14 cellular contexts compared by ENCODE assay signal in genomic region chr6:37047933-37048850, GRCh38. TPM values are rescaled to one million over a fixed set of nuclear protein-coding genes. Genes with fewer than 3 reads are reported as not detected.
A peak's percentile ranks its signal among the peaks of the same experiment; 100 is the strongest.
DNase-seq lines count a peak whose midpoint lies in the region; ATAC-seq lines count a peak whose summit lies in the region.
"Had no signal": no experiment of that assay in that cellular context is flagged by ENCODE, and none has a peak within 500 bp of the region (broad histone marks: within the 10 kb centered on the region; RNA-seq: fewer than 3 reads in every experiment).

No MANE protein-coding gene starts in this region.

- no peak overlapping the region for H3K4me3 ChIP-seq in right cardiac atrium (ENCODE audit: low read length)
- H3K4me3 ChIP-seq: lower lobe of right lung, ovary had no signal

- peaks cover 68 to 71% (median 68%) of the 10 kb centered on the region in 3 donors for H3K4me1 Mint-ChIP-seq in T-cell
- peaks cover 56 to 63% of the 10 kb centered on the region in 2 donors for H3K4me1 Mint-ChIP-seq in effector memory CD8-positive, alpha-beta T cell (ENCODE audit: low read depth in 2 of 2)
- H3K4me1 Mint-ChIP-seq in stimulated activated memory B cell treated with anti-CD40 and anti-IgM and Interleukin-4, amounts not matched to agents 10 μg/mL and 1 μg/mL and 100 μg/mL, for 72 hours, result peaks cover 48% of the 10 kb centered on the region

- ATAC-seq in right cardiac atrium, result no peak
- no peak for ATAC-seq in Right ventricle myocardium superior (ENCODE audit: poor library complexity)
- no peak for ATAC-seq in T-cell (replicated peaks in 1 of 4)
- no peak for ATAC-seq in effector memory CD8-positive, alpha-beta T cell (replicated peaks)
- ATAC-seq in stimulated activated memory B cell treated with anti-CD40 and anti-IgM and Interleukin-4, amounts not matched to agents 10 μg/mL and 1 μg/mL and 100 μg/mL, for 72 hours, result no peak
- no peak for ATAC-seq in HG02981 (IDR thresholded peaks at IDR 0.05; ENCODE audit: unreplicated experiment)
- ATAC-seq in HG02885 (IDR thresholded peaks at IDR 0.05; ENCODE audit: poor library complexity, unreplicated experiment), result no peak

- peaks cover 2% of the 10 kb centered on the region for H3K4me1 ChIP-seq in right cardiac atrium (ENCODE audit: control insufficient read depth, insufficient read depth, low read length)

- intact Hi-C loops in right cardiac atrium (cut with DNase I), result no loop called here
- intact Hi-C loops in Right ventricle myocardium superior (cut with DNase I), result no loop called here

- peak overlapping the region; percentile 57 to 72 (median 67) for H3K4me3 Mint-ChIP-seq in T-cell
- peak overlapping the region; percentile 68 to 84 for H3K4me3 Mint-ChIP-seq in effector memory CD8-positive, alpha-beta T cell
- H3K4me3 Mint-ChIP-seq in stimulated activated memory B cell treated with anti-CD40 and anti-IgM and Interleukin-4, amounts not matched to agents 10 μg/mL and 1 μg/mL and 100 μg/mL, for 72 hours, result no peak overlapping the region

- no peaks in the 10 kb centered on the region for H3K36me3 Mint-ChIP-seq in T-cell
- peaks cover 32% of the 10 kb centered on the region for H3K36me3 Mint-ChIP-seq in effector memory CD8-positive, alpha-beta T cell (ENCODE audit: insufficient read depth)
- no peaks in the 10 kb centered on the region for H3K36me3 Mint-ChIP-seq in stimulated activated memory B cell treated with anti-CD40 and anti-IgM and Interleukin-4, amounts not matched to agents 10 μg/mL and 1 μg/mL and 100 μg/mL, for 72 hours

- CTCF ChIA-PET in T-cell (lab: Charles Lee), result interaction anchor here (0.7 to 8.9 kb wide), 8 partner anchors 23 to 163 kb away, joined by 3 to 74 read pairs (median 4); partner anchors contain the start of gene PIM1 (in 1 of the 2)

- H3K9me3 ChIP-seq in right cardiac atrium (ENCODE audit: control insufficient read depth, low read length), result no peaks in the 10 kb centered on the region
- H3K9me3 ChIP-seq: lower lobe of right lung, ovary had no signal

- peak in 2 of 3 donors; percentile 1 to 28 for DNase-seq in right cardiac atrium
- DNase-seq in Right ventricle myocardium superior, result no peak
- no peak for DNase-seq in T-cell
- no peak for DNase-seq in effector memory CD8-positive, alpha-beta T cell
- no peak for DNase-seq in activated gamma-delta T cell (lab: John Stamatoyannopoulos, UW)
- DNase-seq: hippocampal formation, KG1, lower lobe of right lung, NCI-H2029 treated with DMSO at 0.1 percent for 48 hours had no signal

- H3K27ac Mint-ChIP-seq in T-cell, result peak overlapping the region; percentile 94 to 95
- H3K27ac Mint-ChIP-seq in effector memory CD8-positive, alpha-beta T cell, result peak overlapping the region; percentile 96 to 99
- H3K27ac Mint-ChIP-seq in stimulated activated memory B cell treated with anti-CD40 and anti-IgM and Interleukin-4, amounts not matched to agents 10 μg/mL and 1 μg/mL and 100 μg/mL, for 72 hours, result peak overlapping the region; percentile 85

- H3K27ac ChIP-seq in right cardiac atrium (ENCODE audit: low read length), result no peak overlapping the region
- H3K27ac ChIP-seq: ovary had no signal

- H3K9me3 Mint-ChIP-seq in T-cell, result no peaks in the 10 kb centered on the region
- no peaks in the 10 kb centered on the region for H3K9me3 Mint-ChIP-seq in effector memory CD8-positive, alpha-beta T cell
- no peaks in the 10 kb centered on the region for H3K9me3 Mint-ChIP-seq in stimulated activated memory B cell treated with anti-CD40 and anti-IgM and Interleukin-4, amounts not matched to agents 10 μg/mL and 1 μg/mL and 100 μg/mL, for 72 hours

- no peaks in the 10 kb centered on the region for H3K27me3 ChIP-seq in right cardiac atrium (ENCODE audit: control insufficient read depth, insufficient read depth)
- H3K27me3 ChIP-seq: ovary had no signal

- H3K27me3 Mint-ChIP-seq in T-cell, result no peaks in the 10 kb centered on the region
- H3K27me3 Mint-ChIP-seq in effector memory CD8-positive, alpha-beta T cell, result no peaks in the 10 kb centered on the region
- no peaks in the 10 kb centered on the region for H3K27me3 Mint-ChIP-seq in stimulated activated memory B cell treated with anti-CD40 and anti-IgM and Interleukin-4, amounts not matched to agents 10 μg/mL and 1 μg/mL and 100 μg/mL, for 72 hours

- WGBS in right cardiac atrium, result 84% methylated on average over 10 of the region's 10 CpGs

- POLR2A ChIA-PET in T-cell (lab: Charles Lee), result interaction anchor here (0.6 kb wide), 2 partner anchors 20 to 92 kb away, joined by 6 read pairs; no protein-coding TSS in a partner anchor

RNA-seq across cellular contexts. Expression of gene FGD2, which starts 42.7 kb away (rescaled TPM):
- total RNA-seq in right cardiac atrium (10 to 100 TPM in 2 of 4 donors, 1 to 10 TPM in 2; 6.4 to 14.0 (median 10.7) TPM), Right ventricle myocardium superior (5.7 TPM), T-cell (10 to 100 TPM in 1 of 5 donors, 1 to 10 TPM in 4; 2.8 to 11.1 (median 3.3) TPM)
- 5.1 TPM for polyA plus RNA-seq in right cardiac atrium
- polyA plus RNA-seq: BJ had no signal

Comparison
In these comparisons a context has a peak if more than half of its experiments do, and no peak if none do; other contexts are left out.
1. DNase-seq: peak in right cardiac atrium (2 of 3); none in Right ventricle myocardium superior (single experiment), T-cell (0 of 34), effector memory CD8-positive, alpha-beta T cell (0 of 3) and activated gamma-delta T cell (single experiment).
2. Peak in every context shown above with its lines, with median percentiles within 50 percentile points of each other: H3K27ac Mint-ChIP-seq.